ENCODE assay signal across 20 cellular contexts in the genomic region with DNA sequence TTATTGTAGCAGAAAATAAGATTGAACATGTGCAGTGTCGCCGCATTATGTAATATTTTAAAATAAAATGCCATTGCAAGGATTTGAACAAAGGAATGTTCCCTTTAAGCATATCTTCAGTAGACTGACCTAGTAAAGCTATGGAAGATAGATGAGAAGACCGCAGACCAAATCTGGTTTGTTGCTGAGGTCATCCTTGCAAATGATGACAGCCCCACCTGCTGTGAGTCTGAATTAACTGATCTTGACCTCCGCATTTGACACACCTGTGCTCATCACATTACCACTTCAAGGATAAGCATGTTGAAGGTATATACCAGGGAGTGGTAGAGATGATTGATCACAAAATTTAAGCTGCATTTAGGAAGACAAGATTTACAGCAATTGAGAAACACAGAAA.
DNase-seq lines count a peak whose midpoint lies in the region; ATAC-seq, FAIRE-seq and TF ChIP-seq lines count a peak whose summit lies in the region.
"Had no signal": no experiment of that assay in that cellular context is flagged by ENCODE, and none has a peak within 500 bp of the region (broad histone marks: within the 10 kb centered on the region; RNA-seq: fewer than 3 reads in every experiment).

No MANE protein-coding gene starts in this region.

- H3K4me1 ChIP-seq in BE2C, result no peaks in the 10 kb centered on the region
- H3K4me1 ChIP-seq: BLaER1, SJSA1 had no signal

- no peak overlapping the region for H3K27ac Mint-ChIP-seq in WTC11
- no peak overlapping the region for H3K27ac Mint-ChIP-seq in stimulated activated effector memory CD8-positive, alpha-beta T cell treated with anti-CD3 and anti-CD28 coated beads, Interleukin-12 subunit alpha, Interleukin-12 subunit beta, amount 100 ng/mL, for 72 hours
- H3K27ac Mint-ChIP-seq: CD4-positive, alpha-beta memory T cell had no signal

- H3K27me3 ChIP-seq in BE2C, result no peaks in the 10 kb centered on the region
- H3K27me3 ChIP-seq: BLaER1, SJSA1 had no signal

- no peak for FAIRE-seq in D721Med (lab: Jason Lieb, UNC)
- FAIRE-seq: H1 had no signal

- TF ChIP-seq CTCF in BE2C (IDR thresholded peaks at IDR 0.05; ENCODE audit: low read depth, low read length) (peak; percentile 32), C4-2B (conservative IDR thresholded peaks at IDR 0.05) (peak; percentile 15; the same call in 1 of the 2 replicates), WTC11 (IDR thresholded peaks at IDR 0.05) (no peak), D721Med (IDR thresholded peaks at IDR 0.05; ENCODE audit: insufficient read depth, missing control alignments) (no peak)

- no peaks in the 10 kb centered on the region for H3K36me3 ChIP-seq in BE2C
- H3K36me3 ChIP-seq: BLaER1, SJSA1 had no signal

- H3K4me3 ChIP-seq in BE2C (ENCODE audit: low read depth, low read length), result no peak overlapping the region
- H3K4me3 ChIP-seq: BLaER1, SJSA1 had no signal

- DNase-seq in BE2C, result no peak
- peak; percentile 1 for DNase-seq in NCI-H69 (lab: John Stamatoyannopoulos, UW)
- DNase-seq in WTC11 (ENCODE audit: low spot score), result no peak
- no peak for DNase-seq in D721Med (ENCODE audit: insufficient read length, low spot score)
- no peak for DNase-seq in stimulated activated effector memory CD8-positive, alpha-beta T cell treated with anti-CD3 and anti-CD28 coated beads, Interleukin-12 subunit alpha, Interleukin-12 subunit beta, amount 100 ng/mL, for 72 hours (ENCODE audit: low spot score in 2 of 2)
- DNase-seq: CD4-positive, alpha-beta memory T cell; DMS153; GDM1; NCI-H146; NCI-H2029 treated with DMSO at 0.1 percent for 48 hours; NCI-H774; SW 1271; T-helper 2 cell had no signal

- CTCF ChIA-PET in WTC11 (lab: Charles Lee), result no interaction called here

- no peak overlapping the region for H3K4me3 Mint-ChIP-seq in WTC11
- no peak overlapping the region for H3K4me3 Mint-ChIP-seq in stimulated activated effector memory CD8-positive, alpha-beta T cell treated with anti-CD3 and anti-CD28 coated beads, Interleukin-12 subunit alpha, Interleukin-12 subunit beta, amount 100 ng/mL, for 72 hours
- H3K4me3 Mint-ChIP-seq: CD4-positive, alpha-beta memory T cell had no signal

- POLR2A ChIA-PET in WTC11 (lab: Charles Lee), result no interaction called here

- no peaks in the 10 kb centered on the region for H3K36me3 Mint-ChIP-seq in WTC11
- no peaks in the 10 kb centered on the region for H3K36me3 Mint-ChIP-seq in stimulated activated effector memory CD8-positive, alpha-beta T cell treated with anti-CD3 and anti-CD28 coated beads, Interleukin-12 subunit alpha, Interleukin-12 subunit beta, amount 100 ng/mL, for 72 hours
- H3K36me3 Mint-ChIP-seq: CD4-positive, alpha-beta memory T cell had no signal

- ATAC-seq in WTC11 (0 out of 2 replicates have a peak, but pooled peaks have one; percentile 32), HG03095 (IDR thresholded peaks at IDR 0.05; ENCODE audit: unreplicated experiment) (no peak)
- no peak for ATAC-seq in stimulated activated effector memory CD8-positive, alpha-beta T cell treated with anti-CD3 and anti-CD28 coated beads, Interleukin-12 subunit alpha, Interleukin-12 subunit beta, amount 100 ng/mL, for 72 hours
- ATAC-seq: Right ventricle myocardium inferior had no signal

- H3K4me1 Mint-ChIP-seq in WTC11, result peaks cover 32% of the 10 kb centered on the region
- no peaks in the 10 kb centered on the region for H3K4me1 Mint-ChIP-seq in stimulated activated effector memory CD8-positive, alpha-beta T cell treated with anti-CD3 and anti-CD28 coated beads, Interleukin-12 subunit alpha, Interleukin-12 subunit beta, amount 100 ng/mL, for 72 hours
- H3K4me1 Mint-ChIP-seq: CD4-positive, alpha-beta memory T cell; IgD-negative memory B cell had no signal

- H3K9me3 Mint-ChIP-seq in WTC11, result no peaks in the 10 kb centered on the region
- no peaks in the 10 kb centered on the region for H3K9me3 Mint-ChIP-seq in stimulated activated effector memory CD8-positive, alpha-beta T cell treated with anti-CD3 and anti-CD28 coated beads, Interleukin-12 subunit alpha, Interleukin-12 subunit beta, amount 100 ng/mL, for 72 hours
- H3K9me3 Mint-ChIP-seq: CD4-positive, alpha-beta memory T cell; IgD-negative memory B cell had no signal

- H3K27me3 Mint-ChIP-seq in WTC11 (ENCODE audit: low read depth), result no peaks in the 10 kb centered on the region
- H3K27me3 Mint-ChIP-seq: IgD-negative memory B cell had no signal

- no peaks in the 10 kb centered on the region for H3K9me3 ChIP-seq in BE2C
- H3K9me3 ChIP-seq: BLaER1, SJSA1 had no signal

- H3K27ac ChIP-seq in C4-2B, result no peak overlapping the region
- H3K27ac ChIP-seq: BLaER1, SJSA1 had no signal

TF ChIP-seq in WTC11, 78 proteins besides CTCF, POLR2A, EP300 and RAD21:
- TF ChIP-seq ZNF396 (CRISPR knock-in tag; IDR thresholded peaks at IDR 0.05; ENCODE audit: borderline replicate concordance), result no peak

Comparison
In these comparisons a context has a peak if more than half of its experiments do, and no peak if none do; other contexts are left out.
1. CTCF ChIP-seq: peak in BE2C (single experiment) and C4-2B (single experiment); none in WTC11 (single experiment) and D721Med (single experiment).